ENCODE assay signal across 21 cellular contexts in genomic region chr11:2215561-2216399, GRCh38. TPM values are rescaled to one million over a fixed set of nuclear protein-coding genes. Genes with fewer than 3 reads are reported as not detected.
DNase-seq lines count a peak whose midpoint lies in the region; ATAC-seq and TF ChIP-seq lines count a peak whose summit lies in the region.
"Had no signal": no experiment of that assay in that cellular context is flagged by ENCODE, and none has a peak within 500 bp of the region (broad histone marks: within the 10 kb centered on the region; RNA-seq: fewer than 3 reads in every experiment).

No MANE protein-coding gene starts in this region.

- H3K27ac ChIP-seq in H9 (ENCODE audit: insufficient read length, low read depth, low read length) (no peak overlapping the region), endodermal cell (ENCODE audit: low read depth, low read length) (no peak overlapping the region), sigmoid colon (no peak overlapping the region)
- H3K27ac ChIP-seq: cardiac muscle cell, dorsolateral prefrontal cortex, gastroesophageal sphincter, transverse colon had no signal

- H3K36me3 Mint-ChIP-seq in H9 (ENCODE audit: insufficient read depth in 1 of 3, low read depth in 3 of 3) (no peaks in the 10 kb centered on the region), endodermal cell (ENCODE audit: low read depth) (no peaks in the 10 kb centered on the region)

- intact Hi-C loops in sigmoid colon (cut with DNase I): no loop called here

- no peak overlapping the region for H2BK15ac ChIP-seq in H9 (ENCODE audit: low read depth, low read length)

- peak; percentile 49 for DNase-seq in activated CD8-positive, alpha-beta memory T cell treated with anti-CD3 and anti-CD28 coated beads for 24 hours
- DNase-seq in activated CD8-positive, alpha-beta memory T cell treated with anti-CD3 and anti-CD28 coated beads, Interleukin-2, amount 50 U/mL, for 4 hours: no peak
- DNase-seq in H9: peak; percentile 37
- peak; percentile 65 for DNase-seq in endodermal cell
- DNase-seq in sigmoid colon: peak; percentile 58
- no peak for DNase-seq in activated CD4-positive, alpha-beta T cell treated with anti-CD3 and anti-CD28 coated beads for 4 hours
- no peak for DNase-seq in SKM-1 treated with dmso at 0.1 percent for 144 hours (lab: John Stamatoyannopoulos, UW; ENCODE audit: unreplicated experiment)
- DNase-seq: BE2C, NCI-H524 treated with DMSO at 0.1 percent for 48 hours, nucleus accumbens, SHP77, transverse colon had no signal

- H3K27me3 ChIP-seq in H9 (ENCODE audit: insufficient read depth, low read length) (peaks cover 1% of the 10 kb centered on the region; the same call in 1 of the 2 replicates), endodermal cell (ENCODE audit: control insufficient read depth, insufficient read depth, low read length, poor library complexity, severe bottlenecking) (no peaks in the 10 kb centered on the region), sigmoid colon (no peaks in the 10 kb centered on the region)
- H3K27me3 ChIP-seq: BE2C, transverse colon had no signal

- H3K27me3 Mint-ChIP-seq in H9 (ENCODE audit: low read depth): peaks cover 64% of the 10 kb centered on the region
- H3K27me3 Mint-ChIP-seq in endodermal cell (ENCODE audit: insufficient read depth): peaks cover 34% of the 10 kb centered on the region

- H3K4me3 Mint-ChIP-seq in H9 (no peak overlapping the region), endodermal cell (no peak overlapping the region)
- H3K4me3 Mint-ChIP-seq: stimulated activated naive CD8-positive, alpha-beta T cell treated with anti-CD3 and anti-CD28 coated beads, Interleukin-15, Interleukin-2, amounts not matched to agents 100 ng/mL and 50 ng/mL, for 24 hours had no signal

- TF ChIP-seq EP300 in sigmoid colon (IDR thresholded peaks at IDR 0.05): no peak

- no peaks in the 10 kb centered on the region for H4K20me1 ChIP-seq in H9 (ENCODE audit: control insufficient read depth, insufficient read depth, insufficient read length)

- H3K4me1 ChIP-seq in H9 (ENCODE audit: insufficient read depth, low read length) (peaks cover 3% of the 10 kb centered on the region; the same call in 1 of the 2 replicates), endodermal cell (ENCODE audit: control insufficient read depth, insufficient read depth, low read length) (no peaks in the 10 kb centered on the region), sigmoid colon (no peaks in the 10 kb centered on the region)
- H3K4me1 ChIP-seq: BE2C, gastroesophageal sphincter had no signal

- H3K23me2 ChIP-seq in H9 (ENCODE audit: insufficient read length, low read depth, low read length, poor library complexity, severe bottlenecking): no peaks in the 10 kb centered on the region

- H3K9me3 ChIP-seq in H9 (ENCODE audit: control insufficient read depth, low read depth, low read length) (no peaks in the 10 kb centered on the region), endodermal cell (ENCODE audit: control insufficient read depth, low read length) (no peaks in the 10 kb centered on the region), sigmoid colon (no peaks in the 10 kb centered on the region)
- H3K9me3 ChIP-seq: BE2C, gastroesophageal sphincter, transverse colon had no signal

- H4K91ac ChIP-seq in H9 (ENCODE audit: insufficient read length, low read depth, low read length): no peak overlapping the region

- no peaks in the 10 kb centered on the region for H3K79me2 ChIP-seq in H9 (ENCODE audit: insufficient read depth, low read length)

- H2AK5ac ChIP-seq in H9 (ENCODE audit: insufficient read length, low read length): no peak overlapping the region

- H3K4me3 ChIP-seq in endodermal cell (ENCODE audit: low read length): no peak overlapping the region
- no peak overlapping the region for H3K4me3 ChIP-seq in sigmoid colon
- H3K4me3 ChIP-seq: cardiac muscle cell, dorsolateral prefrontal cortex, gastroesophageal sphincter, transverse colon had no signal

- no peak overlapping the region for H2BK20ac ChIP-seq in H9 (ENCODE audit: low read depth, low read length, poor library complexity, severe bottlenecking)

- H3K9me3 Mint-ChIP-seq in H9 (no peaks in the 10 kb centered on the region; a peak in 1 of 5 replicates), endodermal cell (no peaks in the 10 kb centered on the region)
- H3K9me3 Mint-ChIP-seq: stimulated activated naive CD8-positive, alpha-beta T cell treated with anti-CD3 and anti-CD28 coated beads, Interleukin-15, Interleukin-2, amounts not matched to agents 100 ng/mL and 50 ng/mL, for 24 hours had no signal

- H3K4me1 Mint-ChIP-seq in H9: peaks cover 19 to 22% of the 10 kb centered on the region in 2 experiments
- peaks cover 11% of the 10 kb centered on the region for H3K4me1 Mint-ChIP-seq in endodermal cell

- H3K14ac ChIP-seq in H9 (ENCODE audit: insufficient read depth, low read length): no peak overlapping the region

- H3K56ac ChIP-seq in H9 (ENCODE audit: insufficient read length, low read depth, low read length): no peak overlapping the region

- WGBS in H9 (ENCODE audit: extremely low coverage, insufficient read length, low lambda C conversion rate): no CpG with 5 or more reads among the region's 34 CpGs
- 81 to 84% methylated on average over 18 to 34 of the region's 34 CpGs for WGBS in endodermal cell (ENCODE audit: insufficient coverage in 1 of 2, insufficient read length in 1 of 2), 2 experiments
- WGBS in sigmoid colon, 2 donors: 71 to 83% methylated on average over 34 of the region's 34 CpGs

- H3K9ac ChIP-seq in H9 (ENCODE audit: extremely low read depth, insufficient read length, low read length): no peak overlapping the region
- H3K9ac ChIP-seq in endodermal cell (ENCODE audit: extremely low read depth, low read length, poor library complexity, severe bottlenecking): no peak overlapping the region

- no peak overlapping the region for H3K23ac ChIP-seq in H9 (ENCODE audit: insufficient read length, low read depth, low read length)

- ATAC-seq in GM21447 (IDR thresholded peaks at IDR 0.05; ENCODE audit: unreplicated experiment): no peak
- ATAC-seq: gastroesophageal sphincter had no signal

- no peaks in the 10 kb centered on the region for H3K79me1 ChIP-seq in H9 (ENCODE audit: insufficient read depth, low read depth, low read length, poor library complexity, severe bottlenecking)

- no peak overlapping the region for H2BK5ac ChIP-seq in H9 (ENCODE audit: insufficient read length, low read length)

- no peak overlapping the region for H2AFZ ChIP-seq in H9 (ENCODE audit: low read length)

- no peak overlapping the region for H3T11ph ChIP-seq in H9 (ENCODE audit: low read length)

- H4K8ac ChIP-seq in H9 (replicated peaks; ENCODE audit: insufficient read length, low read depth, low read length): no peak overlapping the region

- no peak overlapping the region for H3K4ac ChIP-seq in H9 (ENCODE audit: low read depth, low read length)

- no peak overlapping the region for H2BK12ac ChIP-seq in H9 (ENCODE audit: insufficient read length, low read depth, low read length)

- TF ChIP-seq POLR2A in sigmoid colon (IDR thresholded peaks at IDR 0.05): no peak

- no peak overlapping the region for H4K5ac ChIP-seq in H9 (ENCODE audit: insufficient read length, low read depth, low read length)

- H3K27ac Mint-ChIP-seq in H9 (no peak overlapping the region), endodermal cell (no peak overlapping the region)
- H3K27ac Mint-ChIP-seq: stimulated activated naive CD8-positive, alpha-beta T cell treated with anti-CD3 and anti-CD28 coated beads, Interleukin-15, Interleukin-2, amounts not matched to agents 100 ng/mL and 50 ng/mL, for 24 hours had no signal

- no peak for TF ChIP-seq CTCF in H9 (conservative IDR thresholded peaks at IDR 0.05)
- TF ChIP-seq CTCF in endodermal cell (conservative IDR thresholded peaks at IDR 0.05): peak; percentile 43
- TF ChIP-seq CTCF in sigmoid colon (IDR thresholded peaks at IDR 0.05): no peak

- H3K36me3 ChIP-seq in endodermal cell (ENCODE audit: control insufficient read depth, insufficient read depth, low read length) (no peaks in the 10 kb centered on the region), sigmoid colon (no peaks in the 10 kb centered on the region)
- H3K36me3 ChIP-seq: BE2C, cardiac muscle cell, gastroesophageal sphincter, transverse colon had no signal

- no peak overlapping the region for H2BK120ac ChIP-seq in H9 (ENCODE audit: low read depth, low read length, poor library complexity, severe bottlenecking)

- H3K18ac ChIP-seq in H9 (ENCODE audit: insufficient read length, low read depth, low read length): no peak overlapping the region

- no peak overlapping the region for H3K4me2 ChIP-seq in H9 (ENCODE audit: insufficient read depth, insufficient read length, low read length)

RNA-seq across cellular contexts. Expression of gene TH, which starts 44.2 kb away (rescaled TPM):
- total RNA-seq in H9 (2021) (not detected in 2 replicates), endodermal cell (not detected), sigmoid colon (not detected)
- polyA plus RNA-seq in endodermal cell (2013, experiment 1 of 2): 44.8 TPM
- 37.3 TPM for polyA plus RNA-seq in endodermal cell (2013, experiment 2 of 2)
- under 1 TPM in 1 of 3 donors, not detected in 2; 0.17 TPM for polyA plus RNA-seq in sigmoid colon
- total RNA-seq: activated CD8-positive, alpha-beta memory T cell treated with anti-CD3 and anti-CD28 coated beads for 36 hours; cardiac muscle cell; G401; left colon; T-helper 1 cell treated with Interleukin-12 subunit alpha and Interleukin-12 subunit beta and Interleukin-4 antibody, amounts not matched to agents 30 ng/mL and 1 ng/mL, for 36 hours; transverse colon had no signal
- polyA plus RNA-seq: cardiac muscle cell had no signal

RNA-seq across cellular contexts. Expression of gene ASCL2, which starts 54.6 kb away (rescaled TPM):
- total RNA-seq in H9 (2021): 0.35 TPM in 2 replicates
- not detected for total RNA-seq in endodermal cell
- 1.2 TPM for polyA plus RNA-seq in endodermal cell (2013, experiment 1 of 2)
- polyA plus RNA-seq in endodermal cell (2013, experiment 2 of 2): 1.1 TPM
- under 1 TPM in 2 of 4 donors, not detected in 2; 0.28 to 0.33 TPM for total RNA-seq in sigmoid colon
- polyA plus RNA-seq in sigmoid colon: 1 to 10 TPM; 1.2 to 4.8 (median 1.4) TPM
- total RNA-seq: cardiac muscle cell; G401; T-helper 1 cell treated with Interleukin-12 subunit alpha and Interleukin-12 subunit beta and Interleukin-4 antibody, amounts not matched to agents 30 ng/mL and 1 ng/mL, for 36 hours had no signal
- polyA plus RNA-seq: cardiac muscle cell had no signal

RNA-seq across cellular contexts. Expression of gene INS, which starts 54.8 kb away (rescaled TPM):
- total RNA-seq in H9 (2021): not detected in 2 replicates
- not detected for total RNA-seq in endodermal cell
- polyA plus RNA-seq in endodermal cell (2013, experiment 1 of 2): not detected
- polyA plus RNA-seq in endodermal cell (2013, experiment 2 of 2): not detected
- not detected for total RNA-seq in sigmoid colon
- 10 to 100 TPM in 1 of 3 donors, under 1 TPM in 1, not detected in 1; 0.73 to 51.7 TPM for polyA plus RNA-seq in sigmoid colon
- total RNA-seq: activated CD8-positive, alpha-beta memory T cell treated with anti-CD3 and anti-CD28 coated beads for 36 hours; cardiac muscle cell; dorsolateral prefrontal cortex; G401; gastroesophageal sphincter; T-helper 1 cell treated with Interleukin-12 subunit alpha and Interleukin-12 subunit beta and Interleukin-4 antibody, amounts not matched to agents 30 ng/mL and 1 ng/mL, for 36 hours; transverse colon had no signal
- polyA plus RNA-seq: cardiac muscle cell had no signal

Comparison
In these comparisons a context has a peak if more than half of its experiments do, and no peak if none do; other contexts are left out.
1. DNase-seq: peak in activated CD8-positive, alpha-beta memory T cell treated with anti-CD3 and anti-CD28 coated beads for 24 hours (single experiment), H9 (single experiment), endodermal cell (single experiment) and sigmoid colon (single experiment); none in activated CD8-positive, alpha-beta memory T cell treated with anti-CD3 and anti-CD28 coated beads, Interleukin-2, amount 50 U/mL, for 4 hours (single experiment), activated CD4-positive, alpha-beta T cell treated with anti-CD3 and anti-CD28 coated beads for 4 hours (0 of 2) and SKM-1 treated with dmso at 0.1 percent for 144 hours (single experiment).